In genomic region chr11:121503056-121503455, GRCh38 we compare ENCODE assay signal across 17 cellular contexts. TPM values are rescaled to one million over a fixed set of nuclear protein-coding genes. Genes with fewer than 3 reads are reported as not detected.
A peak's percentile ranks its signal among the peaks of the same experiment; 100 is the strongest.
DNase-seq lines count a peak whose midpoint lies in the region; ATAC-seq and TF ChIP-seq lines count a peak whose summit lies in the region.
"Had no signal": no experiment of that assay in that cellular context is flagged by ENCODE, and none has a peak within 500 bp of the region (broad histone marks: within the 10 kb centered on the region; RNA-seq: fewer than 3 reads in every experiment).

No MANE protein-coding gene starts in this region.

- ATAC-seq in CD4-positive, alpha-beta T cell (ENCODE audit: poor library complexity): no peak

- H3K27me3 Mint-ChIP-seq in CD4-positive, alpha-beta T cell: no peaks in the 10 kb centered on the region
- no peaks in the 10 kb centered on the region for H3K27me3 Mint-ChIP-seq in dendritic cell treated with granulocyte-macrophage colony-stimulating factor and Interleukin-4, amounts not matched to agents 40 ng/mL and 50 ng/mL, for 4 days
- H3K27me3 Mint-ChIP-seq in endothelial cell (ENCODE audit: unreplicated experiment): no peaks in the 10 kb centered on the region

- H3K9me3 Mint-ChIP-seq in CD4-positive, alpha-beta T cell: peaks cover 8% of the 10 kb centered on the region
- peaks cover 19% of the 10 kb centered on the region for H3K9me3 Mint-ChIP-seq in dendritic cell treated with granulocyte-macrophage colony-stimulating factor and Interleukin-4, amounts not matched to agents 40 ng/mL and 50 ng/mL, for 4 days
- no peaks in the 10 kb centered on the region for H3K9me3 Mint-ChIP-seq in endothelial cell (ENCODE audit: unreplicated experiment)

- no peaks in the 10 kb centered on the region for H3K4me1 ChIP-seq in ascending aorta
- H3K4me1 ChIP-seq: BE2C had no signal

- CTCF ChIA-PET in CD4-positive, alpha-beta T cell (lab: Charles Lee): no interaction called here

- no peak overlapping the region for H3K4me3 ChIP-seq in ascending aorta
- H3K4me3 ChIP-seq: HAP-1 had no signal

- POLR2A ChIA-PET in CD4-positive, alpha-beta T cell (lab: Charles Lee): no interaction called here

- H3K27me3 ChIP-seq in CD4-positive, alpha-beta T cell (ENCODE audit: control insufficient read depth, insufficient read depth, low read length): no peaks in the 10 kb centered on the region
- no peaks in the 10 kb centered on the region for H3K27me3 ChIP-seq in ascending aorta
- H3K27me3 ChIP-seq: BE2C had no signal

- DNase-seq in NOMO-1 (lab: John Stamatoyannopoulos, UW; ENCODE audit: unreplicated experiment in 2 of 2) (peak; percentile 35 to 92), NOMO-1 treated with dmso at 0.1 percent for 144 hours (lab: John Stamatoyannopoulos, UW; ENCODE audit: unreplicated experiment) (no peak), NOMO-1 treated with DMSO at 0.1 percent for 48 hours (lab: John Stamatoyannopoulos, UW; ENCODE audit: unreplicated experiment) (peak; percentile 88), ascending aorta (ENCODE audit: low spot score in 2 of 2) (no peak), endothelial cell (ENCODE audit: low spot score) (no peak), NCI-H2196 (lab: John Stamatoyannopoulos, UW; ENCODE audit: unreplicated experiment) (no peak)
- no peak for DNase-seq in CD4-positive, alpha-beta T cell
- DNase-seq: BE2C, DND-41, NCI-H1092, NCI-H146, NCI-H2081, NCI-H524, SHP77 had no signal

- H3K9me3 ChIP-seq in CD4-positive, alpha-beta T cell (ENCODE audit: control insufficient read depth, low read length): peaks cover 10% of the 10 kb centered on the region
- H3K9me3 ChIP-seq in ascending aorta: peaks cover 0 to 11% of the 10 kb centered on the region in 2 donors
- H3K9me3 ChIP-seq: BE2C, HAP-1 had no signal

- peaks cover 99% of the 10 kb centered on the region for H3K36me3 Mint-ChIP-seq in CD4-positive, alpha-beta T cell (ENCODE audit: low read depth)
- H3K36me3 Mint-ChIP-seq in dendritic cell treated with granulocyte-macrophage colony-stimulating factor and Interleukin-4, amounts not matched to agents 40 ng/mL and 50 ng/mL, for 4 days (ENCODE audit: low read depth): peaks cover 53% of the 10 kb centered on the region
- peaks cover 3% of the 10 kb centered on the region for H3K36me3 Mint-ChIP-seq in endothelial cell (ENCODE audit: low read depth, unreplicated experiment)

- H3K4me3 Mint-ChIP-seq in CD4-positive, alpha-beta T cell: no peak overlapping the region
- peak overlapping the region; percentile 17 for H3K4me3 Mint-ChIP-seq in dendritic cell treated with granulocyte-macrophage colony-stimulating factor and Interleukin-4, amounts not matched to agents 40 ng/mL and 50 ng/mL, for 4 days
- no peak overlapping the region for H3K4me3 Mint-ChIP-seq in endothelial cell (ENCODE audit: unreplicated experiment)

- H3K4me1 Mint-ChIP-seq in CD4-positive, alpha-beta T cell (ENCODE audit: low read depth): peaks cover 40% of the 10 kb centered on the region
- peaks cover 17% of the 10 kb centered on the region for H3K4me1 Mint-ChIP-seq in dendritic cell treated with granulocyte-macrophage colony-stimulating factor and Interleukin-4, amounts not matched to agents 40 ng/mL and 50 ng/mL, for 4 days (ENCODE audit: low read depth)
- no peaks in the 10 kb centered on the region for H3K4me1 Mint-ChIP-seq in endothelial cell (ENCODE audit: unreplicated experiment)

- H3K36me3 ChIP-seq in ascending aorta: peaks cover 0 to 6% of the 10 kb centered on the region in 2 donors
- H3K36me3 ChIP-seq: BE2C, HAP-1 had no signal

- peak overlapping the region; percentile 59 for H3K27ac Mint-ChIP-seq in CD4-positive, alpha-beta T cell
- H3K27ac Mint-ChIP-seq in dendritic cell treated with granulocyte-macrophage colony-stimulating factor and Interleukin-4, amounts not matched to agents 40 ng/mL and 50 ng/mL, for 4 days: peak overlapping the region; percentile 60
- H3K27ac Mint-ChIP-seq in endothelial cell (ENCODE audit: unreplicated experiment): no peak overlapping the region

- intact Hi-C loops in CD4-positive, alpha-beta T cell (cut with DNase I, micrococcal nuclease): no loop called here
- intact Hi-C loops in dendritic cell treated with granulocyte-macrophage colony-stimulating factor and Interleukin-4, amounts not matched to agents 40 ng/mL and 50 ng/mL, for 4 days (cut with micrococcal nuclease): no loop called here
- intact Hi-C loops in ascending aorta (cut with DNase I): no loop called here

- TF ChIP-seq CTCF in CD4-positive, alpha-beta T cell (IDR thresholded peaks at IDR 0.05): no peak
- TF ChIP-seq CTCF in ascending aorta (IDR thresholded peaks at IDR 0.05) (no peak), endothelial cell (IDR thresholded peaks at IDR 0.05; ENCODE audit: unreplicated experiment) (no peak)

- H3K27ac ChIP-seq in CD4-positive, alpha-beta T cell (ENCODE audit: low read depth, low read length): no peak overlapping the region
- no peak overlapping the region for H3K27ac ChIP-seq in ascending aorta
- H3K27ac ChIP-seq: 22Rv1 had no signal

RNA-seq across cellular contexts. Expression of gene SORL1, which starts 50.9 kb away (rescaled TPM):
- 100 to 1,000 TPM; 235 to 241 TPM for total RNA-seq in CD4-positive, alpha-beta T cell
- total RNA-seq in ascending aorta (10.5 TPM), endothelial cell (ENCODE audit: unreplicated experiment) (4.6 TPM)

Comparison
In these comparisons a context has a peak if more than half of its experiments do, and no peak if none do; other contexts are left out.
1. DNase-seq: peak in NOMO-1 (2 of 2) and NOMO-1 treated with DMSO at 0.1 percent for 48 hours (single experiment); none in NOMO-1 treated with dmso at 0.1 percent for 144 hours (single experiment), CD4-positive, alpha-beta T cell (0 of 10), ascending aorta (0 of 2), endothelial cell (single experiment) and NCI-H2196 (single experiment).
2. RNA of gene SORL1, which starts 50.9 kb away (total RNA-seq): 235 to 241 TPM in CD4-positive, alpha-beta T cell; 10.5 TPM in ascending aorta (single experiment) and 4.6 TPM in endothelial cell (single experiment); every median in the first group is over 10 times any median in the second.